8 cellular contexts compared by ENCODE assay signal in genomic region chr1:35886606-35887431, GRCh38. TPM values are rescaled to one million over a fixed set of nuclear protein-coding genes. Genes with fewer than 3 reads are reported as not detected.
DNase-seq lines count a peak whose midpoint lies in the region; ATAC-seq, FAIRE-seq and TF ChIP-seq lines count a peak whose summit lies in the region.

No MANE protein-coding gene starts in this region.

- no peak for TF ChIP-seq CTCF in A673 (conservative IDR thresholded peaks at IDR 0.05; ENCODE audit: low read depth, low read length)
- no peak for TF ChIP-seq CTCF in GM10248 (IDR thresholded peaks at IDR 0.05; ENCODE audit: control extremely low read depth, extremely low read depth, low read depth, missing control alignments)
- TF ChIP-seq CTCF in kidney (IDR thresholded peaks at IDR 0.05; ENCODE audit: borderline replicate concordance, extremely low read depth, insufficient read depth) = no peak

- H3K4me1 ChIP-seq in A673 (ENCODE audit: insufficient read depth, low read length, poor library complexity, severe bottlenecking) (peaks cover 22% of the 10 kb centered on the region), kidney (ENCODE audit: control insufficient read depth in 1 of 2, insufficient read depth in 1 of 2, low read depth in 1 of 2, low read length in 2 of 2) (peaks cover 0 to 9% of the 10 kb centered on the region in 2 donors)

- H3K36me3 ChIP-seq in A673 (ENCODE audit: insufficient read depth, low read length, poor library complexity, severe bottlenecking) = peaks cover 13% of the 10 kb centered on the region
- peaks cover under 1 to 4% of the 10 kb centered on the region in 2 donors for H3K36me3 ChIP-seq in kidney (ENCODE audit: control insufficient read depth in 1 of 2, insufficient read depth in 2 of 2, low read length in 2 of 2)

- no peaks in the 10 kb centered on the region for H3K27me3 ChIP-seq in A673 (replicated peaks; ENCODE audit: insufficient read depth, low read depth, low read length, poor library complexity)

- intact Hi-C loops in A673 (cut with micrococcal nuclease; ENCODE audit: unreplicated experiment) (no loop called here), kidney (cut with DNase I) (no loop called here)

- H3K9ac ChIP-seq in kidney (ENCODE audit: low read length in 2 of 2) = no peak overlapping the region

- H3K4me3 ChIP-seq in A673 (ENCODE audit: low read depth, low read length, poor library complexity, severe bottlenecking) (no peak overlapping the region), iPS-11a (ENCODE audit: low read depth, low read length) (peak overlapping the region; percentile 30), kidney (ENCODE audit: low read length in 2 of 2) (no peak overlapping the region)

- H3K27ac ChIP-seq in A673 (ENCODE audit: low read depth, low read length, poor library complexity, severe bottlenecking) = peak overlapping the region; percentile 59
- no peak overlapping the region for H3K27ac ChIP-seq in kidney (ENCODE audit: low read depth in 2 of 2, low read length in 2 of 2)

- H3K9me3 ChIP-seq in A673 (ENCODE audit: low read depth, low read length, poor library complexity, severe bottlenecking) = no peaks in the 10 kb centered on the region
- no peaks in the 10 kb centered on the region for H3K9me3 ChIP-seq in kidney (ENCODE audit: control insufficient read depth in 1 of 2, low read length in 2 of 2)

- no peak for DNase-seq in A673 (ENCODE audit: low spot score)
- peak; percentile 53 for DNase-seq in GM10248 (ENCODE audit: extremely low spot score)
- peak; percentile 57 for DNase-seq in SK-N-DZ (ENCODE audit: low spot score)
- DNase-seq in activated CD8-positive, alpha-beta memory T cell treated with anti-CD3 and anti-CD28 coated beads for 24 hours = no peak
- no peak for DNase-seq in kidney
- no peak for DNase-seq in NCI-H345 treated with DMSO at 0.1 percent for 48 hours (lab: John Stamatoyannopoulos, UW; ENCODE audit: unreplicated experiment)

- no peak for FAIRE-seq in kidney (lab: Jason Lieb, UNC)

- POLR2A ChIA-PET in A673 (lab: Charles Lee; ENCODE audit: low non-redundant PET) (interaction anchor here (0.7 kb wide), 1 partner anchor 97 kb away, joined by 3 read pairs; no protein-coding TSS in a partner anchor), GM10248 (lab: Yijun Ruan, JAX) (no interaction called here)

- no TSS peak for BruUV-seq in A673 (replicated peaks; lab: Mats Ljungman, UMichigan)

- no peak for ATAC-seq in GM18517 (IDR thresholded peaks at IDR 0.05; ENCODE audit: unreplicated experiment)

- CTCF ChIA-PET in A673 (lab: Charles Lee) (no interaction called here), GM10248 (lab: Yijun Ruan, JAX) (interaction anchor here (1.0 to 2.4 kb wide), 6 partner anchors 10 to 301 kb away, joined by 3 to 8 read pairs (median 4); no protein-coding TSS in a partner anchor)

RNA-seq across cellular contexts. Expression of gene AGO1, which starts 3.8 kb away (rescaled TPM):
- total RNA-seq in A673 (2021) (58.7 and 60.3 TPM in 2 replicates), kidney (21.4 TPM)
- 7.7 and 9.9 TPM in 2 replicates for polyA plus RNA-seq in SK-N-DZ (2014; cell fraction: cytosol; rRNA removed)
- polyA plus RNA-seq in SK-N-DZ (2014; cell fraction: nucleus; rRNA removed) = 9.5 and 18.1 TPM in 2 replicates
- polyA plus RNA-seq in kidney (ENCODE audit: insufficient read depth, low read depth, low replicate concordance) = 3.3 TPM

RNA-seq across cellular contexts. Expression of gene AGO3, which starts 44.1 kb away (rescaled TPM):
- total RNA-seq in A673 (2021) (44.2 and 46.8 TPM in 2 replicates), kidney (28.2 TPM)
- polyA plus RNA-seq in SK-N-DZ (2014; cell fraction: cytosol; rRNA removed) = 5.1 and 6.7 TPM in 2 replicates
- 4.4 and 7.1 TPM in 2 replicates for polyA plus RNA-seq in SK-N-DZ (2014; cell fraction: nucleus; rRNA removed)
- 2.8 TPM for polyA plus RNA-seq in kidney (ENCODE audit: insufficient read depth, low read depth, low replicate concordance)

Comparison
In these comparisons a context has a peak if more than half of its experiments do, and no peak if none do; other contexts are left out.
1. DNase-seq: peak in GM10248 (single experiment) and SK-N-DZ (single experiment); none in A673 (single experiment), activated CD8-positive, alpha-beta memory T cell treated with anti-CD3 and anti-CD28 coated beads for 24 hours (single experiment), kidney (single experiment) and NCI-H345 treated with DMSO at 0.1 percent for 48 hours (single experiment).